Comparison of ENCODE assay signal across 26 cellular contexts in genomic region chr17:73528679-73529078, GRCh38.
A peak's percentile ranks its signal among the peaks of the same experiment; 100 is the strongest.
DNase-seq lines count a peak whose midpoint lies in the region; ATAC-seq, FAIRE-seq and TF ChIP-seq lines count a peak whose summit lies in the region.
"Had no signal": no experiment of that assay in that cellular context is flagged by ENCODE, and none has a peak within 500 bp of the region (broad histone marks: within the 10 kb centered on the region; RNA-seq: fewer than 3 reads in every experiment).

No MANE protein-coding gene starts in this region.

- POLR2A ChIA-PET in HepG2 (lab: Yijun Ruan, JAX), result no interaction called here

- H2AFZ ChIP-seq in HepG2 (ENCODE audit: low read length) (no peak overlapping the region), neuronal stem cell (ENCODE audit: low read length) (no peak overlapping the region)

- WGBS in right lobe of liver (ENCODE audit: insufficient coverage, low coverage, low lambda C conversion rate, missing lambda C conversion rate), result 42% methylated on average over 4 of the region's 7 CpGs
- 0% methylated on average over 6 of the region's 7 CpGs for WGBS in HepG2 (ENCODE audit: low lambda C conversion rate)
- no CpG with 5 or more reads among the region's 7 CpGs for WGBS in neuronal stem cell (ENCODE audit: extremely low coverage in 2 of 2, insufficient read length in 2 of 2, insufficient replicate concordance in 1 of 2), 2 donors
- WGBS in small intestine, 3 donors, result 18 to 55% (median 30%) methylated on average over 7 of the region's 7 CpGs

- TF ChIP-seq POLR2A in right lobe of liver (IDR thresholded peaks at IDR 0.05) (no peak), HepG2 (IDR thresholded peaks at IDR 0.05; ENCODE audit: insufficient read depth in 1 of 2, low read depth in 2 of 2, low read length in 2 of 2) (no peak), uterus (IDR thresholded peaks at IDR 0.05) (no peak)

- TF ChIP-seq EP300 in HepG2 (IDR thresholded peaks at IDR 0.05; ENCODE audit: low read depth in 2 of 2, low read length in 2 of 2) (no peak), HepG2 (CRISPR knock-in tag; IDR thresholded peaks at IDR 0.05; ENCODE audit: borderline replicate concordance) (no peak)

- H2BK5ac ChIP-seq in neuronal stem cell (ENCODE audit: low read length), result no peak overlapping the region

- H3K9me3 ChIP-seq in right lobe of liver, result no peaks in the 10 kb centered on the region
- H3K9me3 ChIP-seq in HepG2 (ENCODE audit: low read length), result no peaks in the 10 kb centered on the region
- H3K9me3 ChIP-seq in neuronal stem cell (replicated peaks in 1 of 2; ENCODE audit: control insufficient read depth in 2 of 2, insufficient read depth in 1 of 2, low read depth in 1 of 2, low read length in 2 of 2), result no peaks in the 10 kb centered on the region
- no peaks in the 10 kb centered on the region for H3K9me3 ChIP-seq in small intestine (ENCODE audit: control insufficient read depth, low read depth)
- no peaks in the 10 kb centered on the region for H3K9me3 ChIP-seq in uterus
- H3K9me3 ChIP-seq: BE2C, BLaER1 had no signal

- no peak for DNase-seq in right lobe of liver
- no peak for DNase-seq in HepG2 (ENCODE audit: low spot score)
- DNase-seq in neuronal stem cell (ENCODE audit: low spot score), result no peak
- peak; percentile 14 for DNase-seq in small intestine
- no peak for DNase-seq in uterus
- DNase-seq: 8988T; ACHN; BE2C; C1 segment of cervical spinal cord; CD4-positive, alpha-beta memory T cell; CD4-positive, CD25-positive, alpha-beta regulatory T cell; CD8-positive, alpha-beta memory T cell; COR-L47; DMS 273 treated with DMSO at 0.1 percent for 48 hours; DMS153; DMS53; DMS79; DND-41; EL; GDM1 had no signal

- H3K4me1 ChIP-seq in right lobe of liver (no peaks in the 10 kb centered on the region), HepG2 (ENCODE audit: insufficient read depth, low read length) (no peaks in the 10 kb centered on the region), neuronal stem cell (ENCODE audit: control insufficient read depth in 2 of 2, insufficient read depth in 1 of 2, low read depth in 1 of 2, low read length in 2 of 2) (peaks cover 9 to 20% of the 10 kb centered on the region in 2 donors), small intestine (ENCODE audit: control insufficient read depth in 2 of 2, insufficient read depth in 1 of 2, low read depth in 1 of 2, low read length in 1 of 2) (no peaks in the 10 kb centered on the region), uterus (no peaks in the 10 kb centered on the region)

- H3K18ac ChIP-seq in neuronal stem cell (ENCODE audit: low read length), result no peak overlapping the region

- peaks cover 20% of the 10 kb centered on the region for H3K79me1 ChIP-seq in neuronal stem cell (ENCODE audit: low read depth, low read length)

- no peak overlapping the region for H2BK120ac ChIP-seq in neuronal stem cell (ENCODE audit: low read depth, low read length)

- BruUV-seq in HepG2 (replicated peaks; lab: Mats Ljungman, UMichigan), result no TSS peak

- H2BK15ac ChIP-seq in neuronal stem cell (ENCODE audit: low read length), result no peak overlapping the region

- H3K36me3 ChIP-seq in right lobe of liver (no peaks in the 10 kb centered on the region), HepG2 (replicated peaks in 1 of 2; ENCODE audit: control insufficient read depth in 1 of 2, insufficient read depth in 2 of 2, low read length in 2 of 2) (no peaks in the 10 kb centered on the region), neuronal stem cell (replicated peaks in 1 of 2; ENCODE audit: control insufficient read depth in 2 of 2, insufficient read depth in 2 of 2, low read length in 2 of 2) (peaks cover 0 to 6% of the 10 kb centered on the region in 2 donors), small intestine (ENCODE audit: control insufficient read depth in 2 of 2, insufficient read depth in 2 of 2, low read length in 2 of 2) (no peaks in the 10 kb centered on the region), uterus (no peaks in the 10 kb centered on the region)
- H3K36me3 ChIP-seq: BE2C had no signal

- H3K79me2 ChIP-seq in HepG2 (ENCODE audit: insufficient read depth, low read length), result no peaks in the 10 kb centered on the region

- H4K20me1 ChIP-seq in HepG2 (ENCODE audit: insufficient read depth, low read length), result no peaks in the 10 kb centered on the region

- no peak for TF ChIP-seq CTCF in right lobe of liver (IDR thresholded peaks at IDR 0.05)
- no peak for TF ChIP-seq CTCF in HepG2 (CRISPR knock-in tag; IDR thresholded peaks at IDR 0.05)
- TF ChIP-seq CTCF in uterus (IDR thresholded peaks at IDR 0.05), result no peak

- FAIRE-seq in HepG2 (lab: Jason Lieb, UNC), result no peak
- FAIRE-seq in small intestine (lab: Jason Lieb, UNC), result no peak
- FAIRE-seq: A204.1, GM12878, GM12892, GM18507 had no signal

- H3K23ac ChIP-seq in neuronal stem cell (ENCODE audit: low read depth, low read length, poor library complexity), result peak overlapping the region; percentile 66

- no peak overlapping the region for H2AK5ac ChIP-seq in neuronal stem cell (ENCODE audit: low read depth, low read length)

- H3K4me3 ChIP-seq in right lobe of liver (no peak overlapping the region), HepG2 (replicated peaks in 1 of 3; ENCODE audit: insufficient read depth in 1 of 3, low read depth in 2 of 3, low read length in 3 of 3) (no peak overlapping the region), neuronal stem cell (ENCODE audit: low read length in 2 of 2) (no peak overlapping the region), small intestine (ENCODE audit: low read depth in 1 of 2, low read length in 2 of 2) (no peak overlapping the region), uterus (no peak overlapping the region)
- H3K4me3 ChIP-seq: BLaER1, GM12878 had no signal

- H4K8ac ChIP-seq in neuronal stem cell (ENCODE audit: low read depth, low read length), result no peak overlapping the region

- H3K9ac ChIP-seq in HepG2 (ENCODE audit: insufficient read depth, low read depth, low read length), result no peak overlapping the region
- no peak overlapping the region for H3K9ac ChIP-seq in neuronal stem cell (ENCODE audit: low read depth, low read length, poor library complexity)
- H3K9ac ChIP-seq: BLaER1 had no signal

- CTCF ChIA-PET in HepG2 (lab: Yijun Ruan, JAX; ENCODE audit: low intra/inter-chr PET ratio, low total read pairs), result no interaction called here

- H3K27ac ChIP-seq in right lobe of liver (no peak overlapping the region), HepG2 (ENCODE audit: extremely low read length, insufficient read depth, low read length) (no peak overlapping the region), neuronal stem cell (replicated peaks; ENCODE audit: low read length) (no peak overlapping the region), small intestine (ENCODE audit: low read depth in 1 of 2, low read length in 1 of 2) (no peak overlapping the region), uterus (no peak overlapping the region)
- H3K27ac ChIP-seq: BLaER1 had no signal

- no peak overlapping the region for H3K4ac ChIP-seq in neuronal stem cell (ENCODE audit: low read length)

- no peak overlapping the region for H2BK12ac ChIP-seq in neuronal stem cell (ENCODE audit: low read length)

- no peak overlapping the region for H3K4me2 ChIP-seq in HepG2 (ENCODE audit: low read depth, low read length)
- no peak overlapping the region for H3K4me2 ChIP-seq in neuronal stem cell (ENCODE audit: insufficient read depth, low read length, poor library complexity, severe bottlenecking)
- H3K4me2 ChIP-seq: BLaER1 had no signal

- TF ChIP-seq RAD21 in HepG2 (CRISPR knock-in tag; IDR thresholded peaks at IDR 0.05), result no peak

- peak in 3 of 4 donors; percentile 26 to 59 (median 42) for ATAC-seq in right lobe of liver
- no peak for ATAC-seq in HepG2
- ATAC-seq in HG03439 (IDR thresholded peaks at IDR 0.05; ENCODE audit: unreplicated experiment), result no peak
- ATAC-seq: GM12878 had no signal

- no peak overlapping the region for H3K14ac ChIP-seq in neuronal stem cell (ENCODE audit: low read length)

- H4K91ac ChIP-seq in neuronal stem cell (ENCODE audit: low read depth, low read length, poor library complexity), result no peak overlapping the region

- no peaks in the 10 kb centered on the region for H3K27me3 ChIP-seq in right lobe of liver
- peaks cover 20 to 85% of the 10 kb centered on the region in 2 experiments for H3K27me3 ChIP-seq in HepG2 (ENCODE audit: control insufficient read depth in 1 of 2, insufficient read depth in 2 of 2, low read length in 2 of 2)
- no peaks in the 10 kb centered on the region for H3K27me3 ChIP-seq in neuronal stem cell (ENCODE audit: control insufficient read depth in 3 of 3, insufficient read depth in 3 of 3, low read depth in 1 of 3, low read length in 3 of 3)
- no peaks in the 10 kb centered on the region for H3K27me3 ChIP-seq in small intestine (ENCODE audit: control insufficient read depth in 2 of 2, insufficient read depth in 2 of 2, low read length in 2 of 2)
- H3K27me3 ChIP-seq in uterus, result no peaks in the 10 kb centered on the region
- H3K27me3 ChIP-seq: BE2C, BLaER1 had no signal

- in situ Hi-C loops in HepG2 (cut with HindIII; ENCODE audit: extremely low pct_ligation_motif_present, low pct_unique_long_range_greater_than_20kb), result no loop called here

- intact Hi-C loops in right lobe of liver (cut with DNase I) (no loop called here), HepG2 (cut with micrococcal nuclease; ENCODE audit: unreplicated experiment) (no loop called here), uterus (cut with DNase I; ENCODE audit: low total_unique reads) (no loop called here)

TF ChIP-seq in HepG2, 621 proteins besides CTCF, POLR2A, EP300 and RAD21:
- TF ChIP-seq RXRB (CRISPR knock-in tag; IDR thresholded peaks at IDR 0.05; ENCODE audit: borderline replicate concordance) (no peak), ATF1 (CRISPR knock-in tag; IDR thresholded peaks at IDR 0.05) (no peak), PATZ1 (CRISPR knock-in tag; IDR thresholded peaks at IDR 0.05) (no peak), ZNF775 (CRISPR knock-in tag; IDR thresholded peaks at IDR 0.05; ENCODE audit: borderline replicate concordance) (no peak), POLR2AphosphoS2 (IDR thresholded peaks at IDR 0.05; ENCODE audit: low read depth, low read length) (no peak), SPEN (CRISPR knock-in tag; IDR thresholded peaks at IDR 0.05; ENCODE audit: low read depth) (no peak), ZNF747 (CRISPR knock-in tag; IDR thresholded peaks at IDR 0.05; ENCODE audit: borderline replicate concordance) (no peak)

Comparison
In these comparisons a context has a peak if more than half of its experiments do, and no peak if none do; other contexts are left out.
1. ATAC-seq: peak in right lobe of liver (3 of 4); none in HepG2 (single experiment) and HG03439 (single experiment).